In the genomic region with DNA sequence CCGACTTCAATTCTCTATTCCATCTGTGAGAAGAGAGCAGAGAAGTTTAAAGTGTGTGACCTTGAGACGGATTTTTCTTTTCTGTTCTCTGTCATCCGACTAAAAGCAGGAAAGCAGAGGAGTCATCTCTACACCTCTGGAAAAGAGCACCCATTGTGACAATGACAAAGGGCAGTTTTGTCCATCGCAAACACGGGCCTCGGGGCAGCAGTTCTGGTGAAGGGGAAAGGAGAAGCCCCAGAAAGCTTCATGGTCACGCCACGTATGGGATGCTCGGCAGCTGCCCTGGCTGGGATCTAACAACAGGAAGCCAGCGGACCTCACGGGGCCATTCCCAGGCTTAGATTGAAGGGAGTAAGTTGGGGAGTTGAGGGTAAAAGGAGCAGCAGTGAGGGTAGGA, we compare ENCODE assay signal across 22 cellular contexts.
"Had no signal": no experiment of that assay in that cellular context is flagged by ENCODE, and none has a peak within 500 bp of the region (broad histone marks: within the 10 kb centered on the region; RNA-seq: fewer than 3 reads in every experiment).

No MANE protein-coding gene starts in this region.

- DNase-seq: IMR-90, MV-4-11, NCI-H1048, NCI-H1105, NCI-H1417, NCI-H1436 treated with DMSO at 0.1 percent for 48 hours, NCI-H1694, NCI-H187 treated with DMSO at 0.1 percent for 48 hours, NCI-H2029 treated with DMSO at 0.1 percent for 48 hours, NCI-H2227 treated with DMSO at 0.1 percent for 48 hours, NCI-H446, NCI-H510A, NCI-H524 treated with DMSO at 0.1 percent for 48 hours, NCI-H69, NCI-H774, PC-3, SHP77, T-helper 1 cell had no signal

- ATAC-seq: HepG2, Panc1, PC-3, SK-N-SH treated with all-trans-retinoic acid at 6 μM for 48 hours had no signal

- H3K27ac ChIP-seq: RWPE1 had no signal
